ENCODE assay signal across 23 cellular contexts in genomic region chr22:43814264-43814663, GRCh38. TPM values are rescaled to one million over a fixed set of nuclear protein-coding genes. Genes with fewer than 3 reads are reported as not detected.
DNase-seq lines count a peak whose midpoint lies in the region; ATAC-seq and TF ChIP-seq lines count a peak whose summit lies in the region.
"Had no signal": no experiment of that assay in that cellular context is flagged by ENCODE, and none has a peak within 500 bp of the region (broad histone marks: within the 10 kb centered on the region; RNA-seq: fewer than 3 reads in every experiment).

No MANE protein-coding gene starts in this region.

- H3K36me3 Mint-ChIP-seq in CD4-positive, CD25-positive, alpha-beta regulatory T cell: peaks cover 11% of the 10 kb centered on the region
- peaks cover 0 to 10% (median 2%) of the 10 kb centered on the region in 3 donors for H3K36me3 Mint-ChIP-seq in CD8-positive, alpha-beta memory T cell
- peaks cover 9% of the 10 kb centered on the region for H3K36me3 Mint-ChIP-seq in activated naive CD8-positive, alpha-beta T cell treated with anti-CD3 and anti-CD28 coated beads, Interleukin-2, amount 10 ng/mL, durations not matched to agents 7 days and 5 days
- peaks cover 12% of the 10 kb centered on the region for H3K36me3 Mint-ChIP-seq in nephron progenitor cell (ENCODE audit: low read depth)

- no peak for TF ChIP-seq CTCF in nephron progenitor cell (IDR thresholded peaks at IDR 0.05)

- no peak overlapping the region for H3K4me3 ChIP-seq in CD4-positive, CD25-positive, alpha-beta regulatory T cell (ENCODE audit: low read depth, low read length)
- no peak overlapping the region for H3K4me3 ChIP-seq in CD8-positive, alpha-beta memory T cell (ENCODE audit: low read length)
- H3K4me3 ChIP-seq in GM23248: no peak overlapping the region
- H3K4me3 ChIP-seq: body of pancreas, heart left ventricle, K562, pancreas, spleen had no signal

- no peaks in the 10 kb centered on the region for H3K9me3 Mint-ChIP-seq in CD4-positive, CD25-positive, alpha-beta regulatory T cell
- H3K9me3 Mint-ChIP-seq in CD8-positive, alpha-beta memory T cell: peaks cover 0 to 2% (median 0%) of the 10 kb centered on the region in 5 donors
- H3K9me3 Mint-ChIP-seq in activated naive CD8-positive, alpha-beta T cell treated with anti-CD3 and anti-CD28 coated beads, Interleukin-2, amount 10 ng/mL, durations not matched to agents 7 days and 5 days: no peaks in the 10 kb centered on the region
- no peaks in the 10 kb centered on the region for H3K9me3 Mint-ChIP-seq in nephron progenitor cell
- H3K9me3 Mint-ChIP-seq: stimulated activated memory B cell treated with anti-CD40 and anti-IgM and Interleukin-4, amounts not matched to agents 10 μg/mL and 1 μg/mL and 100 μg/mL, for 72 hours had no signal

- no peak for ATAC-seq in CD4-positive, CD25-positive, alpha-beta regulatory T cell (ENCODE audit: low read depth in 2 of 2)
- ATAC-seq in activated naive CD8-positive, alpha-beta T cell treated with anti-CD3 and anti-CD28 coated beads, Interleukin-2, amount 10 ng/mL, durations not matched to agents 7 days and 5 days (ENCODE audit: low read depth): no peak
- ATAC-seq: activated CD4-positive, CD25-positive, alpha-beta regulatory T cell treated with anti-CD3 and anti-CD28 coated beads, Interleukin-2, amount 50 U/mL, for 24 hours; body of pancreas; heart left ventricle; K562; pancreas; right cardiac atrium; stimulated activated memory B cell treated with anti-CD40 and anti-IgM and Interleukin-4, amounts not matched to agents 10 μg/mL and 1 μg/mL and 100 μg/mL, for 72 hours had no signal

- in situ Hi-C loops in GM23248 (cut with MboI): no loop called here

- peaks cover 12% of the 10 kb centered on the region for H3K79me2 ChIP-seq in GM23248 (ENCODE audit: insufficient read depth)

- H3K27me3 ChIP-seq in CD4-positive, CD25-positive, alpha-beta regulatory T cell (ENCODE audit: control insufficient read depth, insufficient read depth, low read length): peaks cover 2% of the 10 kb centered on the region
- no peaks in the 10 kb centered on the region for H3K27me3 ChIP-seq in CD8-positive, alpha-beta memory T cell (ENCODE audit: insufficient read depth, low read length, poor library complexity, severe bottlenecking)
- H3K27me3 ChIP-seq in GM23248 (replicated peaks; ENCODE audit: insufficient read depth): no peaks in the 10 kb centered on the region
- H3K27me3 ChIP-seq: body of pancreas, heart left ventricle, pancreas, spleen had no signal

- no peak for DNase-seq in CD4-positive, CD25-positive, alpha-beta regulatory T cell
- DNase-seq in CD8-positive, alpha-beta memory T cell: no peak
- no peak for DNase-seq in activated naive CD8-positive, alpha-beta T cell treated with anti-CD3 and anti-CD28 coated beads, Interleukin-2, amount 10 ng/mL, durations not matched to agents 7 days and 5 days
- DNase-seq in nephron progenitor cell (no peak), GM23248 (no peak), SKM-1 (lab: John Stamatoyannopoulos, UW; ENCODE audit: unreplicated experiment) (no peak), D341Med (ENCODE audit: low spot score) (no peak)
- DNase-seq: body of pancreas; effector CD8-positive, alpha-beta T cell; foreskin fibroblast; heart left ventricle; left cardiac atrium; NCI-H2081; NCI-H345; OCI-M1; pancreas; right cardiac atrium; spleen; stimulated activated CD4-positive, alpha-beta T cell treated with anti-CD3 and anti-CD28 coated beads, Interleukin-2, amount 100 ng/mL, for 48 hours had no signal

- CTCF ChIA-PET in CD8-positive, alpha-beta memory T cell (lab: Charles Lee): no interaction called here

- WGBS in GM23248 (ENCODE audit: low coverage in 1 of 2, low lambda C conversion rate in 2 of 2, missing lambda C conversion rate in 2 of 2), 2 experiments: 97 to 98% methylated on average over 5 of the region's 5 CpGs

- no peaks in the 10 kb centered on the region for H3F3A ChIP-seq in GM23248 (ENCODE audit: insufficient read depth)

- POLR2A ChIA-PET in CD8-positive, alpha-beta memory T cell (lab: Charles Lee): no interaction called here
- POLR2A ChIA-PET in activated naive CD8-positive, alpha-beta T cell treated with anti-CD3 and anti-CD28 coated beads, Interleukin-2, amount 10 ng/mL, durations not matched to agents 7 days and 5 days (lab: Charles Lee): no interaction called here

- peaks cover 5 to 40% (median 24%) of the 10 kb centered on the region in 4 donors for H3K4me1 Mint-ChIP-seq in CD4-positive, CD25-positive, alpha-beta regulatory T cell
- peaks cover 26 to 35% (median 31%) of the 10 kb centered on the region in 3 donors for H3K4me1 Mint-ChIP-seq in CD8-positive, alpha-beta memory T cell
- H3K4me1 Mint-ChIP-seq in activated naive CD8-positive, alpha-beta T cell treated with anti-CD3 and anti-CD28 coated beads, Interleukin-2, amount 10 ng/mL, durations not matched to agents 7 days and 5 days: peaks cover 18% of the 10 kb centered on the region
- peaks cover 30% of the 10 kb centered on the region for H3K4me1 Mint-ChIP-seq in nephron progenitor cell

- no peaks in the 10 kb centered on the region for H3K36me3 ChIP-seq in CD4-positive, CD25-positive, alpha-beta regulatory T cell (ENCODE audit: control insufficient read depth, insufficient read depth, low read length)
- no peaks in the 10 kb centered on the region for H3K36me3 ChIP-seq in CD8-positive, alpha-beta memory T cell (ENCODE audit: insufficient read depth, low read length)
- no peaks in the 10 kb centered on the region for H3K36me3 ChIP-seq in GM23248 (ENCODE audit: low read depth)
- H3K36me3 ChIP-seq: heart left ventricle, pancreas had no signal

- no peak overlapping the region for H2AFZ ChIP-seq in GM23248

- H3K27ac Mint-ChIP-seq in CD4-positive, CD25-positive, alpha-beta regulatory T cell: peak overlapping the region in 2 of 3 donors; percentile 61 to 66
- peak overlapping the region in 6 of 8 donors; percentile 1 to 62 (median 44) for H3K27ac Mint-ChIP-seq in CD8-positive, alpha-beta memory T cell
- no peak overlapping the region for H3K27ac Mint-ChIP-seq in activated naive CD8-positive, alpha-beta T cell treated with anti-CD3 and anti-CD28 coated beads, Interleukin-2, amount 10 ng/mL, durations not matched to agents 7 days and 5 days
- peak overlapping the region; percentile 29 for H3K27ac Mint-ChIP-seq in nephron progenitor cell

- peaks cover 18% of the 10 kb centered on the region for H3K4me1 ChIP-seq in CD4-positive, CD25-positive, alpha-beta regulatory T cell (ENCODE audit: control insufficient read depth, insufficient read depth, low read length, poor library complexity, severe bottlenecking)
- peaks cover 12% of the 10 kb centered on the region for H3K4me1 ChIP-seq in CD8-positive, alpha-beta memory T cell (ENCODE audit: insufficient read depth, low read length)
- peaks cover 4% of the 10 kb centered on the region; the same call in 1 of the 2 replicates for H3K4me1 ChIP-seq in GM23248 (ENCODE audit: insufficient read depth)

- peak overlapping the region; percentile 33 to 96 (median 68) for H3K4me3 Mint-ChIP-seq in CD4-positive, CD25-positive, alpha-beta regulatory T cell
- H3K4me3 Mint-ChIP-seq in CD8-positive, alpha-beta memory T cell: peak overlapping the region in 4 of 7 donors; percentile 3 to 93 (median 6)
- H3K4me3 Mint-ChIP-seq in activated naive CD8-positive, alpha-beta T cell treated with anti-CD3 and anti-CD28 coated beads, Interleukin-2, amount 10 ng/mL, durations not matched to agents 7 days and 5 days: peak overlapping the region; percentile 16
- peak overlapping the region; percentile 68 for H3K4me3 Mint-ChIP-seq in nephron progenitor cell
- H3K4me3 Mint-ChIP-seq: stimulated activated memory B cell treated with anti-CD40 and anti-IgM and Interleukin-4, amounts not matched to agents 10 μg/mL and 1 μg/mL and 100 μg/mL, for 72 hours had no signal

- no peaks in the 10 kb centered on the region for H3K27me3 Mint-ChIP-seq in CD4-positive, CD25-positive, alpha-beta regulatory T cell
- H3K27me3 Mint-ChIP-seq in CD8-positive, alpha-beta memory T cell: peaks cover 0 to 2% of the 10 kb centered on the region in 2 donors
- no peaks in the 10 kb centered on the region for H3K27me3 Mint-ChIP-seq in activated naive CD8-positive, alpha-beta T cell treated with anti-CD3 and anti-CD28 coated beads, Interleukin-2, amount 10 ng/mL, durations not matched to agents 7 days and 5 days
- H3K27me3 Mint-ChIP-seq in nephron progenitor cell (ENCODE audit: low read depth, poor library complexity): peaks cover 4% of the 10 kb centered on the region

- H3K9me2 ChIP-seq in GM23248 (ENCODE audit: insufficient read depth): no peaks in the 10 kb centered on the region

- H4K20me1 ChIP-seq in GM23248 (ENCODE audit: insufficient read depth): no peaks in the 10 kb centered on the region

- no peak overlapping the region for H3K27ac ChIP-seq in CD4-positive, CD25-positive, alpha-beta regulatory T cell (ENCODE audit: insufficient read depth, low read length, poor library complexity, severe bottlenecking)
- H3K27ac ChIP-seq in CD8-positive, alpha-beta memory T cell (ENCODE audit: low read depth, low read length): no peak overlapping the region
- no peak overlapping the region for H3K27ac ChIP-seq in GM23248
- H3K27ac ChIP-seq: body of pancreas, heart left ventricle, pancreas, spleen had no signal

- H3K9ac ChIP-seq in GM23248: no peak overlapping the region

- H3K4me2 ChIP-seq in GM23248 (ENCODE audit: unreplicated experiment): no peak overlapping the region

- no peaks in the 10 kb centered on the region for H3K9me3 ChIP-seq in CD4-positive, CD25-positive, alpha-beta regulatory T cell (ENCODE audit: control insufficient read depth in 2 of 2, low read length in 2 of 2)
- no peaks in the 10 kb centered on the region for H3K9me3 ChIP-seq in CD8-positive, alpha-beta memory T cell (ENCODE audit: low read length)
- no peaks in the 10 kb centered on the region for H3K9me3 ChIP-seq in GM23248 (ENCODE audit: low read depth)
- H3K9me3 ChIP-seq: body of pancreas, heart left ventricle, pancreas, spleen had no signal

RNA-seq across cellular contexts. Expression of gene EFCAB6, which starts 2.2 kb away (rescaled TPM):
- total RNA-seq in CD4-positive, CD25-positive, alpha-beta regulatory T cell: not detected
- under 1 TPM in 3 of 4 donors, not detected in 1; 0.18 to 0.77 (median 0.30) TPM for polyA plus RNA-seq in CD4-positive, CD25-positive, alpha-beta regulatory T cell
- under 1 TPM; 0.64 to 0.72 TPM for total RNA-seq in CD8-positive, alpha-beta memory T cell
- polyA plus RNA-seq in CD8-positive, alpha-beta memory T cell: 0.22 TPM
- under 1 TPM; 0.19 to 0.37 TPM for total RNA-seq in activated naive CD8-positive, alpha-beta T cell treated with anti-CD3 and anti-CD28 coated beads, Interleukin-2, amount 10 ng/mL, durations not matched to agents 7 days and 5 days
- 1.5 and 3.5 TPM in 2 replicates for total RNA-seq in GM23248 (2014; rRNA removed; shearing (Covaris generic))
- polyA plus RNA-seq in GM23248 (2016; fragmentation: Nextera tagmentation; extraction: Ambion mirVana): 2.0 and 2.1 TPM in 2 replicates
- total RNA-seq: K562 had no signal

RNA-seq across cellular contexts. Expression of gene SULT4A1, which starts 48.0 kb away (rescaled TPM):
- total RNA-seq in CD4-positive, CD25-positive, alpha-beta regulatory T cell: not detected
- polyA plus RNA-seq in CD4-positive, CD25-positive, alpha-beta regulatory T cell: not detected
- not detected for total RNA-seq in CD8-positive, alpha-beta memory T cell
- not detected for polyA plus RNA-seq in CD8-positive, alpha-beta memory T cell
- total RNA-seq in activated naive CD8-positive, alpha-beta T cell treated with anti-CD3 and anti-CD28 coated beads, Interleukin-2, amount 10 ng/mL, durations not matched to agents 7 days and 5 days: not detected
- total RNA-seq in GM23248 (2014; rRNA removed; shearing (Covaris generic)): not detected in 2 replicates
- polyA plus RNA-seq in GM23248 (2016; fragmentation: Nextera tagmentation; extraction: Ambion mirVana): not detected in 2 replicates
- total RNA-seq: MCF 10A had no signal

Comparison
In these comparisons a context has a peak if more than half of its experiments do, and no peak if none do; other contexts are left out.
1. H3K4me3 Mint-ChIP-seq: peak in every context shown above with its lines; median percentile 68 in CD4-positive, CD25-positive, alpha-beta regulatory T cell; 68 in nephron progenitor cell; 16 in activated naive CD8-positive, alpha-beta T cell treated with anti-CD3 and anti-CD28 coated beads, Interleukin-2, amount 10 ng/mL, durations not matched to agents 7 days and 5 days; 6 in CD8-positive, alpha-beta memory T cell.